28 cellular contexts compared by ENCODE assay signal in the genomic region with DNA sequence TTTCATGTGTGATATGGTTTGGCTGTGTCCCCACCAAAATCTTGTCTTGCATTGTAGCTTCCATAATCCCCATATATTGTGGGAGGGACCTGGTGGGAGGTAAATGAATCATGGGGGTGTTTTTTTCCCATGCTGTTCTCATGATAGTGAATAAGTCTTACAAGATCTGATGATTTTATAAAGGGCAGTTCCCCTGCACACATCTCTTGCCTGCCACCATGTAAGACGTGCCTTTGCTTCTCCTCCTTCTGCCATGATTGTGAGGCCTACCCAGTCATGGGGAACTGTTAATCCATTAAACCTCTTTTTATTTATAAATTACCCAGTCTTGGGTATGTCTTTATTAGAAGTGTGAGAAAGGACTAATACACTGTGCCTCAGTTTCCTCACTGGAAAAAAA. TPM values are rescaled to one million over a fixed set of nuclear protein-coding genes. Genes with fewer than 3 reads are reported as not detected.
"Had no signal": no experiment of that assay in that cellular context is flagged by ENCODE, and none has a peak within 500 bp of the region (broad histone marks: within the 10 kb centered on the region; RNA-seq: fewer than 3 reads in every experiment).

No MANE protein-coding gene starts in this region.

- H3K4me3 Mint-ChIP-seq: dendritic cell treated with granulocyte-macrophage colony-stimulating factor and Interleukin-4, amounts not matched to agents 40 ng/mL and 50 ng/mL, for 4 days; effector memory CD8-positive, alpha-beta T cell; endodermal cell had no signal

- H3K36me3 ChIP-seq: colonic mucosa, esophagus squamous epithelium, gastrocnemius medialis, heart right ventricle, left lung, lower lobe of right lung had no signal

- ATAC-seq: effector memory CD8-positive, alpha-beta T cell; esophagus mucosa; gastrocnemius medialis; heart right ventricle; left cardiac atrium; left lung; left ventricle myocardium superior; lower lobe of right lung had no signal

- H3K27me3 ChIP-seq: colonic mucosa, esophagus squamous epithelium, gastrocnemius medialis, heart right ventricle, left lung had no signal

- H3K27me3 Mint-ChIP-seq: dendritic cell treated with granulocyte-macrophage colony-stimulating factor and Interleukin-4, amounts not matched to agents 40 ng/mL and 50 ng/mL, for 4 days had no signal

- DNase-seq: colonic mucosa; cortex of kidney; effector CD8-positive, alpha-beta T cell; effector memory CD8-positive, alpha-beta T cell; endodermal cell; erythroblast; esophagus squamous epithelium; foreskin fibroblast; foreskin melanocyte; gastrocnemius medialis; glutamatergic neuron; head of caudate nucleus; heart right ventricle; hippocampal formation; left cardiac atrium; left lung; left ventricle myocardium superior; lower lobe of right lung; mesendoderm; midbrain had no signal

- H3K4me1 Mint-ChIP-seq: endodermal cell had no signal

- H3K9me3 Mint-ChIP-seq: dendritic cell treated with granulocyte-macrophage colony-stimulating factor and Interleukin-4, amounts not matched to agents 40 ng/mL and 50 ng/mL, for 4 days had no signal

- H3K27ac Mint-ChIP-seq: dendritic cell treated with granulocyte-macrophage colony-stimulating factor and Interleukin-4, amounts not matched to agents 40 ng/mL and 50 ng/mL, for 4 days; effector memory CD8-positive, alpha-beta T cell; endodermal cell had no signal

- H3K27ac ChIP-seq: colonic mucosa, epithelial cell of prostate, esophagus squamous epithelium, gastrocnemius medialis, heart right ventricle, left lung, lower lobe of right lung had no signal

- H3K4me1 ChIP-seq: colonic mucosa, gastrocnemius medialis, left lung, lower lobe of right lung had no signal

- H3K9me3 ChIP-seq: colonic mucosa had no signal

- H3K4me3 ChIP-seq: colonic mucosa, esophagus squamous epithelium, gastrocnemius medialis, heart right ventricle, left lung, lower lobe of right lung had no signal

RNA-seq across cellular contexts. Expression of a gene that starts 4.2 kb away (rescaled TPM):
- total RNA-seq: dermis microvascular lymphatic vessel endothelial cell, endodermal cell, esophagus mucosa, esophagus squamous epithelium, gastrocnemius medialis, glomerular endothelial cell, kidney epithelial cell, left cardiac atrium, left lung, left ventricle myocardium superior, lower lobe of right lung, lung microvascular endothelial cell, mucosa of gallbladder had no signal
- polyA plus RNA-seq: heart right ventricle had no signal
